Comparison of ENCODE assay signal across 1 cellular context in the genomic region with DNA sequence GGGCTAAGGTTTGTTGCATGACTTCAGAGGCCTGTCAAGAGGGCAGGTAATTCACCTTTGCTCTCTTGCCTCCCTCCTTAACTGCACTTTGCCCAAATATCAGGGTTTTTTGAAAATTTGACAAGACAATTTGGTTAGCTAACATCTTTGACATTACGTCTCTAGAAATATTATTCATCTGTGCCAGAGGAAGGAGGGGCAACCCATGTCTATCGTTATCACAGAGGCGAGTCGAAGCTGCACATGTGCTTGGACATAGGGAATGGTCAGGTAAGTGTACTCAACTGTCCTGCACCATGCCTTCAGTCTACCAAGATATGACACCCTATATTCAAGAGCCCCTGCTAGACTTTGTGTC.
TF ChIP-seq lines count a peak whose summit lies in the region.

No MANE protein-coding gene starts in this region.

TF ChIP-seq in A549, 52 proteins besides CTCF, POLR2A, EP300 and RAD21 (continued from another document):
- TF ChIP-seq FOXS1 (CRISPR knock-in tag; IDR thresholded peaks at IDR 0.05) (no peak), ZFP36 (IDR thresholded peaks at IDR 0.05; ENCODE audit: borderline replicate concordance, partially characterized antibody) (no peak), EHMT2 (IDR thresholded peaks at IDR 0.05; ENCODE audit: low read depth) (no peak), MAFK (IDR thresholded peaks at IDR 0.05; ENCODE audit: partially characterized antibody) (no peak), KDM1A (IDR thresholded peaks at IDR 0.05; ENCODE audit: low read depth) (no peak), CHD2 (IDR thresholded peaks at IDR 0.05; ENCODE audit: low read length, partially characterized antibody) (no peak), RFX5 (IDR thresholded peaks at IDR 0.05) (no peak), KDM5A (IDR thresholded peaks at IDR 0.05) (no peak), FOSB (CRISPR knock-in tag; IDR thresholded peaks at IDR 0.05) (no peak), RARB (CRISPR knock-in tag; IDR thresholded peaks at IDR 0.05) (no peak), CHD4 (IDR thresholded peaks at IDR 0.05; ENCODE audit: borderline replicate concordance) (no peak)
- TF ChIP-seq, protein P1, sequence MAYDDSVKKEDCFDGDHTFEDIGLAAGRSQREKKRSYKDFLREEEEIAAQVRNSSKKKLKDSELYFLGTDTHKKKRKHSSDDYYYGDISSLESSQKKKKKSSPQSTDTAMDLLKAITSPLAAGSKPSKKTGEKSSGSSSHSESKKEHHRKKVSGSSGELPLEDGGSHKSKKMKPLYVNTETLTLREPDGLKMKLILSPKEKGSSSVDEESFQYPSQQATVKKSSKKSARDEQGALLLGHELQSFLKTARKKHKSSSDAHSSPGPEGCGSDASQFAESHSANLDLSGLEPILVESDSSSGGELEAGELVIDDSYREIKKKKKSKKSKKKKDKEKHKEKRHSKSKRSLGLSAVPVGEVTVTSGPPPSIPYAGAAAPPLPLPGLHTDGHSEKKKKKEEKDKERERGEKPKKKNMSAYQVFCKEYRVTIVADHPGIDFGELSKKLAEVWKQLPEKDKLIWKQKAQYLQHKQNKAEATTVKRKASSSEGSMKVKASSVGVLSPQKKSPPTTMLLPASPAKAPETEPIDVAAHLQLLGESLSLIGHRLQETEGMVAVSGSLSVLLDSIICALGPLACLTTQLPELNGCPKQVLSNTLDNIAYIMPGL (CRISPR knock-in tag; IDR thresholded peaks at IDR 0.05; ENCODE audit: borderline replicate concordance): no peak
- TF ChIP-seq, protein P2, sequence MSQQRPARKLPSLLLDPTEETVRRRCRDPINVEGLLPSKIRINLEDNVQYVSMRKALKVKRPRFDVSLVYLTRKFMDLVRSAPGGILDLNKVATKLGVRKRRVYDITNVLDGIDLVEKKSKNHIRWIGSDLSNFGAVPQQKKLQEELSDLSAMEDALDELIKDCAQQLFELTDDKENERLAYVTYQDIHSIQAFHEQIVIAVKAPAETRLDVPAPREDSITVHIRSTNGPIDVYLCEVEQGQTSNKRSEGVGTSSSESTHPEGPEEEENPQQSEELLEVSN (IDR thresholded peaks at IDR 0.05; ENCODE audit: borderline replicate concordance, low read depth): no peak
